Comparison of ENCODE assay signal across 16 cellular contexts in genomic region chr20:13121840-13122515, GRCh38.
A peak's percentile ranks its signal among the peaks of the same experiment; 100 is the strongest.
DNase-seq lines count a peak whose midpoint lies in the region; ATAC-seq, FAIRE-seq and TF ChIP-seq lines count a peak whose summit lies in the region.
"Had no signal": no experiment of that assay in that cellular context is flagged by ENCODE, and none has a peak within 500 bp of the region (broad histone marks: within the 10 kb centered on the region; RNA-seq: fewer than 3 reads in every experiment).

No MANE protein-coding gene starts in this region.

- TF ChIP-seq CTCF in D721Med (IDR thresholded peaks at IDR 0.05; ENCODE audit: insufficient read depth, missing control alignments), result no peak

- POLR2A ChIA-PET in T-cell (lab: Charles Lee), result no interaction called here

- no peak overlapping the region for H3K27ac Mint-ChIP-seq in T-cell

- no peak overlapping the region for H3K4me3 Mint-ChIP-seq in T-cell

- no peaks in the 10 kb centered on the region for H3K4me1 Mint-ChIP-seq in T-cell

- no peaks in the 10 kb centered on the region for H3K9me3 Mint-ChIP-seq in T-cell

- H3K27me3 Mint-ChIP-seq in T-cell, result no peaks in the 10 kb centered on the region

- CTCF ChIA-PET in T-cell (lab: Charles Lee), result interaction anchor here (0.6 to 5.4 kb wide), 9 partner anchors 7 to 425 kb away, joined by 3 to 48 read pairs (median 4); no protein-coding TSS in a partner anchor

- no peaks in the 10 kb centered on the region for H3K36me3 Mint-ChIP-seq in T-cell

- ATAC-seq in GM19397 (IDR thresholded peaks at IDR 0.05; ENCODE audit: unreplicated experiment) (peak; percentile 62), HG02798 (IDR thresholded peaks at IDR 0.05; ENCODE audit: poor library complexity, unreplicated experiment) (peak; percentile 71), HG03432 (IDR thresholded peaks at IDR 0.05; ENCODE audit: unreplicated experiment) (peak; percentile 83), T-cell (replicated peaks in 1 of 4) (no peak)

- peak; percentile 51 for FAIRE-seq in GM12892 (lab: Jason Lieb, UNC)
- no peak for FAIRE-seq in D721Med (lab: Jason Lieb, UNC)

- TF ChIP-seq POLR2A in GM12892 (IDR thresholded peaks at IDR 0.05; ENCODE audit: low read depth, low read length), result no peak

- DNase-seq in GM12892 (ENCODE audit: insufficient read length) (no peak), T-helper 9 cell (no peak), T-cell (no peak), D721Med (ENCODE audit: insufficient read length, low spot score) (no peak), DMS114 treated with DMSO at 0.1 percent for 48 hours (lab: John Stamatoyannopoulos, UW; ENCODE audit: unreplicated experiment) (no peak)
- DNase-seq: activated CD4-positive, alpha-beta T cell treated with anti-CD3 and anti-CD28 coated beads, Interleukin-2, amount 50 U/mL, for 1 hour; DMS79; mesenchymal stem cell; NCI-H1048; nucleus accumbens; RPMI8226; spleen; uterus had no signal

Comparison
In these comparisons a context has a peak if more than half of its experiments do, and no peak if none do; other contexts are left out.
1. ATAC-seq: peak in GM19397 (single experiment), HG02798 (single experiment) and HG03432 (single experiment); none in T-cell (0 of 4).